In the genomic region with DNA sequence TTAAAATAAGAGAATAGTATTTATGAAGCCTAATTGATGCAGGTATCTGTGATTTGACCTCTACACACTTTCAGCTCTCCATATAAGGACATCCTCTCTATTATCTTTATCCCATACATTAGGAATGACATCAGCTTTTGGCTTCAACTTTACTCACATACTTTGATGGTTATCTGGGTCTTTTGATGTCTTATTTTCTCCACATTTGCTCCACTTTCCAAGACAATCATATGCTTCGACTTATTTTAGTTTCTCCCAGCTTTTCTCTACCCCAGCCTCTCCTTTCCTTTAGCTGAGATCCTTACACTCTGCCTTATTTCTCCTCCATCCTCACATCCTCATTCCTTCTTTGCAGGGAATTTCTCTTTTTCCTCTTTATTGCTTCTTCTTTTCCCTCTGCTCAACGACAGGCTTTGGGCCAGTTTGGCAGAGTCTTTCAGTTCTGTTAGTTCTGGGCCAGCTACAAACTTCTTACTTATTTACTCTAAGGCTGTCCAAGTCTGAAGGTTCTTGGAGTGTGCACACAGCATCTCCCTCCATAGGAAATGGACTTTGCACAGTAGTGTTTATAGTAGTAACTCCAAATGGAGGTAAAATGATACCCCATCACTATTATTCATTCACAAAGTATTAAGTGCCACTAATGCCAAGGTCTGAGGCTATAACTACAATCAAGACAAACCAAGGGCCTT, we compare ENCODE assay signal across 15 cellular contexts. TPM values are rescaled to one million over a fixed set of nuclear protein-coding genes. Genes with fewer than 3 reads are reported as not detected.
A peak's percentile ranks its signal among the peaks of the same experiment; 100 is the strongest.
DNase-seq lines count a peak whose midpoint lies in the region; ATAC-seq and TF ChIP-seq lines count a peak whose summit lies in the region.
"Had no signal": no experiment of that assay in that cellular context is flagged by ENCODE, and none has a peak within 500 bp of the region (broad histone marks: within the 10 kb centered on the region; RNA-seq: fewer than 3 reads in every experiment).

No MANE protein-coding gene starts in this region.

- no peaks in the 10 kb centered on the region for H3K27me3 Mint-ChIP-seq in activated CD4-positive, alpha-beta T cell treated with anti-CD3 and anti-CD28 coated beads, Interleukin-2, amount 10 ng/mL, durations not matched to agents 24 days and 14 days
- H3K27me3 Mint-ChIP-seq: activated CD4-positive, alpha-beta memory T cell treated with anti-CD3 and anti-CD28 coated beads, Interleukin-2, amount 10 ng/mL, durations not matched to agents 7 days and 5 days had no signal

- H3K4me3 ChIP-seq in GM23248 (no peak overlapping the region), skeletal muscle satellite cell (ENCODE audit: low read length) (no peak overlapping the region)
- H3K4me3 ChIP-seq: breast epithelium had no signal

- H2AFZ ChIP-seq in GM23248 = no peak overlapping the region

- no peak overlapping the region for H3K4me3 Mint-ChIP-seq in activated CD4-positive, alpha-beta T cell treated with anti-CD3 and anti-CD28 coated beads, Interleukin-2, amount 10 ng/mL, durations not matched to agents 24 days and 14 days
- H3K4me3 Mint-ChIP-seq: activated CD4-positive, alpha-beta memory T cell treated with anti-CD3 and anti-CD28 coated beads, Interleukin-2, amount 10 ng/mL, durations not matched to agents 7 days and 5 days; CD4-positive, alpha-beta memory T cell; stimulated activated naive B cell treated with anti-CD40 and anti-IgM and Interleukin-4, amounts not matched to agents 10 μg/mL and 1 μg/mL and 100 μg/mL, for 72 hours had no signal

- no peak overlapping the region for H3K27ac Mint-ChIP-seq in activated CD4-positive, alpha-beta T cell treated with anti-CD3 and anti-CD28 coated beads, Interleukin-2, amount 10 ng/mL, durations not matched to agents 24 days and 14 days
- H3K27ac Mint-ChIP-seq: activated CD4-positive, alpha-beta memory T cell treated with anti-CD3 and anti-CD28 coated beads, Interleukin-2, amount 10 ng/mL, durations not matched to agents 7 days and 5 days; activated T-helper 2 cell treated with anti-CD3 and anti-CD28 coated beads, Interferon-gamma antibody, Interleukin-2, Interleukin-4, amounts not matched to agents 10 μg/mL and 5 μg/mL and 100 μg/mL, durations not matched to agents 14 hours and 24 hours and 36 hours; CD4-positive, alpha-beta memory T cell; stimulated activated naive B cell treated with anti-CD40 and anti-IgM and Interleukin-4, amounts not matched to agents 10 μg/mL and 1 μg/mL and 100 μg/mL, for 72 hours had no signal

- H3K79me2 ChIP-seq in GM23248 (ENCODE audit: insufficient read depth) = no peaks in the 10 kb centered on the region

- H3K36me3 ChIP-seq in GM23248 (ENCODE audit: low read depth) (no peaks in the 10 kb centered on the region), skeletal muscle satellite cell (ENCODE audit: insufficient read depth, low read length) (no peaks in the 10 kb centered on the region)
- H3K36me3 ChIP-seq: breast epithelium had no signal

- no peaks in the 10 kb centered on the region for H3K9me3 Mint-ChIP-seq in activated CD4-positive, alpha-beta T cell treated with anti-CD3 and anti-CD28 coated beads, Interleukin-2, amount 10 ng/mL, durations not matched to agents 24 days and 14 days
- H3K9me3 Mint-ChIP-seq: activated CD4-positive, alpha-beta memory T cell treated with anti-CD3 and anti-CD28 coated beads, Interleukin-2, amount 10 ng/mL, durations not matched to agents 7 days and 5 days; activated T-helper 2 cell treated with anti-CD3 and anti-CD28 coated beads, Interferon-gamma antibody, Interleukin-2, Interleukin-4, amounts not matched to agents 10 μg/mL and 5 μg/mL and 100 μg/mL, durations not matched to agents 14 hours and 24 hours and 36 hours; CD4-positive, alpha-beta memory T cell had no signal

- no peak overlapping the region for H3K9ac ChIP-seq in GM23248
- H3K9ac ChIP-seq in skeletal muscle satellite cell (ENCODE audit: low read depth, low read length) = no peak overlapping the region

- peak; percentile 28 for DNase-seq in GM23248
- peak; percentile 58 for DNase-seq in left lobe of liver (ENCODE audit: low spot score)
- no peak for DNase-seq in activated CD4-positive, alpha-beta T cell treated with anti-CD3 and anti-CD28 coated beads, Interleukin-2, amount 10 ng/mL, durations not matched to agents 24 days and 14 days
- DNase-seq in HuH-7.5 (ENCODE audit: low spot score) = no peak
- DNase-seq in activated T-cell treated with anti-CD3 and anti-CD28 coated beads, Interleukin-2, amount 50 U/mL, for 1 hour = no peak
- DNase-seq: activated CD4-positive, alpha-beta memory T cell treated with anti-CD3 and anti-CD28 coated beads, Interleukin-2, amount 10 ng/mL, durations not matched to agents 7 days and 5 days; CD4-positive, alpha-beta memory T cell; effector CD4-positive, alpha-beta T cell; stimulated activated naive B cell treated with anti-CD40 and anti-IgM and Interleukin-4, amounts not matched to agents 10 μg/mL and 1 μg/mL and 100 μg/mL, for 72 hours had no signal

- H3K9me2 ChIP-seq in GM23248 (ENCODE audit: insufficient read depth) = no peaks in the 10 kb centered on the region

- H4K20me1 ChIP-seq in GM23248 (ENCODE audit: insufficient read depth) = no peaks in the 10 kb centered on the region

- H3K27ac ChIP-seq in GM23248 (no peak overlapping the region), VCaP (peak overlapping the region; percentile 72)
- H3K27ac ChIP-seq: breast epithelium, HL-60 had no signal

- 0 out of 2 replicates have a peak, but pooled peaks cover 5% of the 10 kb centered on the region for H3F3A ChIP-seq in GM23248 (ENCODE audit: insufficient read depth)

- H3K4me2 ChIP-seq in GM23248 (ENCODE audit: unreplicated experiment) (peak overlapping the region; percentile 13), skeletal muscle satellite cell (ENCODE audit: low read length) (peak overlapping the region; percentile 51)

- no peak for TF ChIP-seq CTCF in VCaP (conservative IDR thresholded peaks at IDR 0.05)

- intact Hi-C loops in activated CD4-positive, alpha-beta T cell treated with anti-CD3 and anti-CD28 coated beads, Interleukin-2, amount 10 ng/mL, durations not matched to agents 24 days and 14 days (cut with micrococcal nuclease) = no loop called here

- H3K27me3 ChIP-seq in GM23248 (replicated peaks; ENCODE audit: insufficient read depth) = no peaks in the 10 kb centered on the region
- no peaks in the 10 kb centered on the region for H3K27me3 ChIP-seq in skeletal muscle satellite cell (ENCODE audit: control insufficient read depth, insufficient read depth, low read length)
- H3K27me3 ChIP-seq: breast epithelium had no signal

- 26 to 31% methylated on average over 2 of the region's 2 CpGs for WGBS in GM23248 (ENCODE audit: low coverage in 1 of 2, low lambda C conversion rate in 2 of 2, missing lambda C conversion rate in 2 of 2), 2 experiments

- ATAC-seq in left lobe of liver = peak; percentile 90
- ATAC-seq in GM18517 (IDR thresholded peaks at IDR 0.05; ENCODE audit: unreplicated experiment) = no peak
- ATAC-seq: stimulated activated naive B cell treated with anti-CD40 and anti-IgM and Interleukin-4, amounts not matched to agents 10 μg/mL and 1 μg/mL and 100 μg/mL, for 72 hours had no signal

- H3K4me1 Mint-ChIP-seq in activated CD4-positive, alpha-beta T cell treated with anti-CD3 and anti-CD28 coated beads, Interleukin-2, amount 10 ng/mL, durations not matched to agents 24 days and 14 days = no peaks in the 10 kb centered on the region
- H3K4me1 Mint-ChIP-seq: activated CD4-positive, alpha-beta memory T cell treated with anti-CD3 and anti-CD28 coated beads, Interleukin-2, amount 10 ng/mL, durations not matched to agents 7 days and 5 days; CD4-positive, alpha-beta memory T cell; stimulated activated naive B cell treated with anti-CD40 and anti-IgM and Interleukin-4, amounts not matched to agents 10 μg/mL and 1 μg/mL and 100 μg/mL, for 72 hours had no signal

- H3K36me3 Mint-ChIP-seq in activated CD4-positive, alpha-beta T cell treated with anti-CD3 and anti-CD28 coated beads, Interleukin-2, amount 10 ng/mL, durations not matched to agents 24 days and 14 days (ENCODE audit: low read depth) = no peaks in the 10 kb centered on the region
- H3K36me3 Mint-ChIP-seq: CD4-positive, alpha-beta memory T cell; stimulated activated naive B cell treated with anti-CD40 and anti-IgM and Interleukin-4, amounts not matched to agents 10 μg/mL and 1 μg/mL and 100 μg/mL, for 72 hours had no signal

- H3K9me3 ChIP-seq in GM23248 (ENCODE audit: low read depth) (no peaks in the 10 kb centered on the region), skeletal muscle satellite cell (replicated peaks; ENCODE audit: low read length) (no peaks in the 10 kb centered on the region)
- H3K9me3 ChIP-seq: breast epithelium had no signal

- in situ Hi-C loops in GM23248 (cut with MboI) = no loop called here

- peaks cover 10% of the 10 kb centered on the region for H3K4me1 ChIP-seq in GM23248 (ENCODE audit: insufficient read depth)
- peaks cover 8% of the 10 kb centered on the region for H3K4me1 ChIP-seq in skeletal muscle satellite cell (ENCODE audit: control insufficient read depth, insufficient read depth, low read length)
- H3K4me1 ChIP-seq: breast epithelium had no signal

RNA-seq across cellular contexts. Expression of a gene that starts 50.5 kb away (rescaled TPM):
- 8.1 and 11.5 TPM in 2 replicates for total RNA-seq in GM23248 (2014; rRNA removed; shearing (Covaris generic))
- polyA plus RNA-seq in GM23248 (2016; fragmentation: Nextera tagmentation; extraction: Ambion mirVana) = 7.2 and 7.9 TPM in 2 replicates
- total RNA-seq in left lobe of liver = 24.6 TPM
- total RNA-seq in skeletal muscle satellite cell (2012; rRNA removed) = 0.51 and 1.5 TPM in 2 replicates
- 0.09 and 0.21 TPM in 2 replicates for total RNA-seq in activated CD4-positive, alpha-beta T cell treated with anti-CD3 and anti-CD28 coated beads, Interleukin-2, amount 10 ng/mL, durations not matched to agents 24 days and 14 days

Comparison
In these comparisons a context has a peak if more than half of its experiments do, and no peak if none do; other contexts are left out.
1. DNase-seq: peak in GM23248 (single experiment) and left lobe of liver (single experiment); none in activated CD4-positive, alpha-beta T cell treated with anti-CD3 and anti-CD28 coated beads, Interleukin-2, amount 10 ng/mL, durations not matched to agents 24 days and 14 days (single experiment), HuH-7.5 (single experiment) and activated T-cell treated with anti-CD3 and anti-CD28 coated beads, Interleukin-2, amount 50 U/mL, for 1 hour (single experiment).